In genomic region chr21:43304621-43305335, GRCh38 we compare ENCODE assay signal across 1 cellular context.
TF ChIP-seq lines count a peak whose summit lies in the region.

No MANE protein-coding gene starts in this region.

TF ChIP-seq in HepG2, 621 proteins besides CTCF, POLR2A, EP300 and RAD21 (continued from another document):
- TF ChIP-seq ZBTB33 (CRISPR knock-in tag; IDR thresholded peaks at IDR 0.05) (0 out of 2 replicates have a peak, but pooled peaks have one; percentile 46), IKZF4 (CRISPR knock-in tag; IDR thresholded peaks at IDR 0.05; ENCODE audit: borderline replicate concordance, low read depth, not compliant biosample characterization) (no peak), HNRNPL (IDR thresholded peaks at IDR 0.05; ENCODE audit: low read depth, low read length) (peak; percentile 80), MXD1 (CRISPR knock-in tag; IDR thresholded peaks at IDR 0.05) (0 out of 2 replicates have a peak, but pooled peaks have one; percentile 22)
